Comparison of ENCODE assay signal across 19 cellular contexts in the genomic region with DNA sequence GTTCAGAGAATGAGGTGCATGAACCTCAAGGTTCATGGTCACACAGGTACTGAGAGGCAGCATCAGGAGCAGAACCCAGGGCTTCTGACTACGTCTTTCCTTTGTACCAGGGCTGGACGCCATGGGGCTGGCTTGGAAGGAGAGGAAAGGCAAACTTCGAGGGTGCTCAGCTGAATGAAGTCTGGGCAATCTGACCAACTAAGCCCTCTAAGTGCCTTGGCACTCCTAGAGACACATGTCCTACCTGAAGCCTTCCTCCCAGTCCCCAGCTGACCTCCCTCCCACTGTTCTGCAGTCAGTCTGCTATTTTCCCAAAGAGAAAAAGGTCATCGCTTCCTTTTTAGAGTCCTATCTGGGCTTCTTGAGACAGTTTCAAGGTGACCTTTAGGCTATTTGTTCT. TPM values are rescaled to one million over a fixed set of nuclear protein-coding genes. Genes with fewer than 3 reads are reported as not detected.
DNase-seq lines count a peak whose midpoint lies in the region; ATAC-seq, FAIRE-seq and TF ChIP-seq lines count a peak whose summit lies in the region.
"Had no signal": no experiment of that assay in that cellular context is flagged by ENCODE, and none has a peak within 500 bp of the region (broad histone marks: within the 10 kb centered on the region; RNA-seq: fewer than 3 reads in every experiment).

No MANE protein-coding gene starts in this region.

- dilution Hi-C loops in keratinocyte (cut with MboI; ENCODE audit: extremely low pct_ligation_motif_present, low sequenced_read_pairs) = no loop called here

- intact Hi-C loops in gastrocnemius medialis (cut with DNase I; ENCODE audit: low total_unique reads) = no loop called here

- peaks cover 0 to 68% (median 17%) of the 10 kb centered on the region in 11 experiments; a peak in 16 of 22 replicates for H3K36me3 ChIP-seq in BLaER1 treated with 17β-estradiol and CSF1 and Interleukin-3, amounts not matched to agents 10 nM and 100 nM
- no peaks in the 10 kb centered on the region for H3K36me3 ChIP-seq in Loucy (ENCODE audit: insufficient read depth, low read length)
- H3K36me3 ChIP-seq in keratinocyte (ENCODE audit: control insufficient read depth in 2 of 2, extremely low read depth in 1 of 2, insufficient read depth in 2 of 2, low read length in 2 of 2) = peaks cover 8 to 27% of the 10 kb centered on the region in 2 experiments
- H3K36me3 ChIP-seq in gastrocnemius medialis = no peaks in the 10 kb centered on the region

- peaks cover 70 to 87% (median 77%) of the 10 kb centered on the region in 10 experiments for H3K4me1 ChIP-seq in BLaER1 treated with 17β-estradiol and CSF1 and Interleukin-3, amounts not matched to agents 10 nM and 100 nM
- H3K4me1 ChIP-seq in Loucy (ENCODE audit: insufficient read depth, low read length, poor library complexity, severe bottlenecking) (peaks cover 76% of the 10 kb centered on the region), keratinocyte (ENCODE audit: control insufficient read depth, extremely low read depth, insufficient read depth, low read length) (peaks cover 48% of the 10 kb centered on the region), gastrocnemius medialis (peaks cover 79 to 87% of the 10 kb centered on the region in 2 donors)

- ATAC-seq in gastrocnemius medialis (no peak), HG03196 (IDR thresholded peaks at IDR 0.05; ENCODE audit: unreplicated experiment) (no peak)
- ATAC-seq: HepG2; stimulated activated naive CD8-positive, alpha-beta T cell treated with anti-CD3 and anti-CD28 coated beads, Interleukin-15, amount 100 ng/mL, for 72 hours had no signal

- no peaks in the 10 kb centered on the region for H3K27me3 ChIP-seq in BLaER1 treated with 17β-estradiol and CSF1 and Interleukin-3, amounts not matched to agents 10 nM and 100 nM
- H3K27me3 ChIP-seq in Loucy (ENCODE audit: insufficient read depth, low read length, poor library complexity, severe bottlenecking) (no peaks in the 10 kb centered on the region), keratinocyte (ENCODE audit: control insufficient read depth, extremely low read depth, insufficient read depth, low read length) (no peaks in the 10 kb centered on the region), gastrocnemius medialis (no peaks in the 10 kb centered on the region)

- H3F3A ChIP-seq in Loucy (ENCODE audit: low read depth) = no peaks in the 10 kb centered on the region

- no peaks in the 10 kb centered on the region for H3K9me2 ChIP-seq in Loucy (replicated peaks; ENCODE audit: low read depth, low read length)

- no peak for TF ChIP-seq POLR2A in gastrocnemius medialis (IDR thresholded peaks at IDR 0.05)

- H3K4me3 ChIP-seq in BLaER1 treated with 17β-estradiol and CSF1 and Interleukin-3, amounts not matched to agents 10 nM and 100 nM = no peak overlapping the region
- H3K4me3 ChIP-seq in Loucy (ENCODE audit: low read length, poor library complexity, severe bottlenecking) = peak overlapping the region; percentile 55
- no peak overlapping the region for H3K4me3 ChIP-seq in keratinocyte (ENCODE audit: control insufficient read depth in 2 of 3, extremely low read depth in 1 of 3, insufficient read depth in 2 of 3, low read depth in 1 of 3, low read length in 3 of 3)
- H3K4me3 ChIP-seq in gastrocnemius medialis = no peak overlapping the region

- peaks cover 11% of the 10 kb centered on the region for H3K9me1 ChIP-seq in keratinocyte (ENCODE audit: control insufficient read depth, extremely low read depth, insufficient read depth, low read length)

- no peak for FAIRE-seq in keratinocyte (lab: Jason Lieb, UNC)
- FAIRE-seq: HepG2 had no signal

- H3K79me2 ChIP-seq in Loucy (ENCODE audit: insufficient read depth, low read length) = peaks cover 91% of the 10 kb centered on the region
- H3K79me2 ChIP-seq in keratinocyte (ENCODE audit: control insufficient read depth, insufficient read depth, low read length) = peaks cover 90% of the 10 kb centered on the region

- H3K4me2 ChIP-seq in BLaER1 treated with 17β-estradiol and CSF1 and Interleukin-3, amounts not matched to agents 10 nM and 100 nM = peak overlapping the region; percentile 57 to 100 (median 95)
- peak overlapping the region; percentile 99 for H3K4me2 ChIP-seq in Loucy (ENCODE audit: low read depth, low read length, poor library complexity, severe bottlenecking)
- H3K4me2 ChIP-seq in keratinocyte (ENCODE audit: control insufficient read depth, extremely low read depth, insufficient read depth, low read depth, low read length) = peak overlapping the region; percentile 2

- TF ChIP-seq CTCF in Loucy (conservative IDR thresholded peaks at IDR 0.05; ENCODE audit: low read length) (no peak), keratinocyte (optimal IDR thresholded peaks at IDR 0.05 in 1 of 3, IDR thresholded peaks at IDR 0.05 in 1 of 3, conservative IDR thresholded peaks at IDR 0.05 in 1 of 3; ENCODE audit: extremely low read depth in 1 of 3, insufficient read depth in 2 of 3, low read length in 3 of 3) (no peak), gastrocnemius medialis (IDR thresholded peaks at IDR 0.05 in 4 of 5, conservative IDR thresholded peaks at IDR 0.05 in 1 of 5) (no peak)

- H3K9ac ChIP-seq in BLaER1 treated with 17β-estradiol and CSF1 and Interleukin-3, amounts not matched to agents 10 nM and 100 nM = peak overlapping the region in 1 of 11 experiments; percentile 6; a peak in 1 of 22 replicates
- H3K9ac ChIP-seq in Loucy (ENCODE audit: low read depth, low read length, poor library complexity, severe bottlenecking) (peak overlapping the region; percentile 58), keratinocyte (ENCODE audit: control insufficient read depth, extremely low read depth, insufficient read depth, low read length) (no peak overlapping the region)

- DNase-seq in keratinocyte (ENCODE audit: low read depth, low spot score) (no peak), gastrocnemius medialis (no peak), NCI-H2107 (lab: John Stamatoyannopoulos, UW) (no peak), NCI-H1694 (lab: John Stamatoyannopoulos, UW) (no peak)
- DNase-seq in activated effector memory CD4-positive, alpha-beta T cell treated with anti-CD3 and anti-CD28 coated beads, Interleukin-2, amount 50 U/mL, for 16 hours = no peak
- DNase-seq: activated CD4-positive, alpha-beta T cell treated with anti-CD3 and anti-CD28 coated beads, Interleukin-2, amount 50 U/mL, for 48 hours; activated naive CD8-positive, alpha-beta T cell treated with anti-CD3 and anti-CD28 coated beads, Interleukin-2, amount 10 ng/mL, durations not matched to agents 7 days and 5 days; activated T-cell treated with anti-CD3 and anti-CD28 coated beads, Interleukin-2, amount 50 U/mL, for 1 hour; central memory CD4-positive, alpha-beta T cell; GDM1; NCI-H2029 treated with DMSO at 0.1 percent for 48 hours; NCI-H524 treated with DMSO at 0.1 percent for 48 hours; SHP77 treated with DMSO at 0.1 percent for 48 hours; stimulated activated CD4-positive, alpha-beta T cell treated with anti-CD3 and anti-CD28 coated beads, Interleukin-15, amount 100 ng/mL, for 24 hours; stimulated activated naive CD8-positive, alpha-beta T cell treated with anti-CD3 and anti-CD28 coated beads, Interleukin-15, amount 100 ng/mL, for 72 hours had no signal

- no peak overlapping the region for H2AFZ ChIP-seq in Loucy (ENCODE audit: low read length)
- H2AFZ ChIP-seq in keratinocyte (ENCODE audit: control insufficient read depth, low read length) = no peak overlapping the region

- in situ Hi-C loops in gastrocnemius medialis (cut with MboI; ENCODE audit: low sequenced_read_pairs in 4 of 4) = loop anchor here in 1 of 4 donors (5.0 kb wide), 1 partner anchor 37 kb away; no protein-coding TSS in a partner anchor

- peaks cover 0 to 100% (median 93%) of the 10 kb centered on the region in 11 experiments; a peak in 21 of 22 replicates for H4K20me1 ChIP-seq in BLaER1 treated with 17β-estradiol and CSF1 and Interleukin-3, amounts not matched to agents 10 nM and 100 nM
- peaks cover 29% of the 10 kb centered on the region for H4K20me1 ChIP-seq in Loucy (ENCODE audit: insufficient read depth, low read length, poor library complexity, severe bottlenecking)
- peaks cover 16% of the 10 kb centered on the region for H4K20me1 ChIP-seq in keratinocyte (ENCODE audit: control insufficient read depth, extremely low read depth, insufficient read depth, low read length)

- peak overlapping the region in 2 of 11 experiments; percentile 35 to 51; a peak in 4 of 22 replicates for H3K27ac ChIP-seq in BLaER1 treated with 17β-estradiol and CSF1 and Interleukin-3, amounts not matched to agents 10 nM and 100 nM
- H3K27ac ChIP-seq in keratinocyte (ENCODE audit: control insufficient read depth, insufficient read depth, low read length) = no peak overlapping the region
- peak overlapping the region; percentile 48 to 72 (median 56) for H3K27ac ChIP-seq in gastrocnemius medialis

- H3K9me3 ChIP-seq in BLaER1 treated with 17β-estradiol and CSF1 and Interleukin-3, amounts not matched to agents 10 nM and 100 nM (replicated peaks in 1 of 11) = no peaks in the 10 kb centered on the region
- no peaks in the 10 kb centered on the region for H3K9me3 ChIP-seq in Loucy (ENCODE audit: insufficient read depth, low read depth, low read length)
- no peaks in the 10 kb centered on the region for H3K9me3 ChIP-seq in keratinocyte (ENCODE audit: control insufficient read depth, low read depth, low read length)
- no peaks in the 10 kb centered on the region for H3K9me3 ChIP-seq in gastrocnemius medialis

RNA-seq across cellular contexts. Expression of a gene that starts 5.2 kb away (rescaled TPM):
- 7.6 to 22.6 TPM (median 12.4 TPM) in 3 replicates for polyA plus RNA-seq in keratinocyte
- 16.5 TPM for polyA plus RNA-seq in keratinocyte (2011; ENCODE audit: low read depth)
- polyA plus RNA-seq in keratinocyte (2011; cell fraction: cytosol; rRNA removed) = 19.8 and 20.1 TPM in 2 replicates
- polyA plus RNA-seq in keratinocyte (2011; cell fraction: nucleus; rRNA removed) = 89.9 and 97.3 TPM in 2 replicates
- 36.1 and 49.6 TPM in 2 replicates for polyA plus RNA-seq in keratinocyte (2012; ENCODE audit: low replicate concordance)
- polyA minus RNA-seq in keratinocyte = 16.1 to 161 TPM (median 35.4 TPM) in 3 replicates
- polyA minus RNA-seq in keratinocyte (2011; cell fraction: cytosol; rRNA and poly(A)+ RNA removed) = 21.7 TPM
- 38.9 and 63.7 TPM in 2 replicates for polyA minus RNA-seq in keratinocyte (2011; cell fraction: nucleus; rRNA and poly(A)+ RNA removed)
- 1 to 10 TPM; 2.5 to 4.3 (median 3.7) TPM for total RNA-seq in gastrocnemius medialis

Comparison
In these comparisons a context has a peak if more than half of its experiments do, and no peak if none do; other contexts are left out.
1. H3K4me2 ChIP-seq: peak in every context shown above with its lines; median percentile 99 in Loucy; 95 in BLaER1 treated with 17β-estradiol and CSF1 and Interleukin-3, amounts not matched to agents 10 nM and 100 nM; 2 in keratinocyte.